ENCODE assay signal across 24 cellular contexts in genomic region chrX:79369871-79370270, GRCh38. TPM values are rescaled to one million over a fixed set of nuclear protein-coding genes. Genes with fewer than 3 reads are reported as not detected.
"Had no signal": no experiment of that assay in that cellular context is flagged by ENCODE, and none has a peak within 500 bp of the region (broad histone marks: within the 10 kb centered on the region; RNA-seq: fewer than 3 reads in every experiment).

No MANE protein-coding gene starts in this region.

- H3K9me3 Mint-ChIP-seq: stimulated activated naive B cell treated with anti-CD40 and anti-IgM and Interleukin-4, amounts not matched to agents 10 μg/mL and 1 μg/mL and 100 μg/mL, for 72 hours had no signal

- H3K27me3 ChIP-seq: esophagus muscularis mucosa, gastroesophageal sphincter, hepatocyte, stomach had no signal

- H3K27me3 Mint-ChIP-seq: naive B cell had no signal

- DNase-seq: caudate nucleus; effector CD8-positive, alpha-beta T cell; mesendoderm; naive B cell; retina; right lobe of liver; spleen; stimulated activated CD4-positive, alpha-beta T cell treated with anti-CD3 and anti-CD28 coated beads, Interleukin-15, amount 100 ng/mL, for 24 hours; stimulated activated CD4-positive, alpha-beta T cell treated with anti-CD3 and anti-CD28 coated beads, Interleukin-2, amount 100 ng/mL, for 24 hours; stimulated activated CD4-positive, alpha-beta T cell treated with anti-CD3 and anti-CD28 coated beads, Interleukin-4, amount 100 ng/mL, for 4 hours; stimulated activated naive B cell treated with anti-CD40 and anti-IgM and Interleukin-4, amounts not matched to agents 10 μg/mL and 1 μg/mL and 100 μg/mL, for 72 hours; stomach; substantia nigra; trophoblast cell had no signal

- H3K4me3 ChIP-seq: coronary artery, esophagus muscularis mucosa, gastroesophageal sphincter, hepatocyte, right lobe of liver, spleen, stomach had no signal

- H3K27ac ChIP-seq: coronary artery, epithelial cell of prostate, esophagus muscularis mucosa, gastroesophageal sphincter, hepatocyte, right lobe of liver, spleen, stomach had no signal

- H3K36me3 ChIP-seq: esophagus muscularis mucosa, gastroesophageal sphincter, right lobe of liver, spleen, stomach had no signal

- H3K9me3 ChIP-seq: esophagus muscularis mucosa, gastroesophageal sphincter, right lobe of liver, spleen, stomach had no signal

- H3K4me1 ChIP-seq: gastroesophageal sphincter, right lobe of liver had no signal

- H3K4me3 Mint-ChIP-seq: neural crest cell; stimulated activated naive B cell treated with anti-CD40 and anti-IgM and Interleukin-4, amounts not matched to agents 10 μg/mL and 1 μg/mL and 100 μg/mL, for 72 hours had no signal

- H3K27ac Mint-ChIP-seq: naive B cell; progenitor cell of endocrine pancreas; stimulated activated naive B cell treated with anti-CD40 and anti-IgM and Interleukin-4, amounts not matched to agents 10 μg/mL and 1 μg/mL and 100 μg/mL, for 72 hours had no signal

- ATAC-seq: gastroesophageal sphincter; right lobe of liver; stimulated activated naive B cell treated with anti-CD40 and anti-IgM and Interleukin-4, amounts not matched to agents 10 μg/mL and 1 μg/mL and 100 μg/mL, for 72 hours had no signal

RNA-seq across cellular contexts. Expression of gene ITM2A, which starts 2.7 kb away (rescaled TPM):
- total RNA-seq: chondrocyte, kidney epithelial cell, osteocyte had no signal
